25 cellular contexts compared by ENCODE assay signal in genomic region chr20:6780414-6780813, GRCh38. TPM values are rescaled to one million over a fixed set of nuclear protein-coding genes. Genes with fewer than 3 reads are reported as not detected.
A peak's percentile ranks its signal among the peaks of the same experiment; 100 is the strongest.
DNase-seq lines count a peak whose midpoint lies in the region; ATAC-seq and TF ChIP-seq lines count a peak whose summit lies in the region.
"Had no signal": no experiment of that assay in that cellular context is flagged by ENCODE, and none has a peak within 500 bp of the region (broad histone marks: within the 10 kb centered on the region; RNA-seq: fewer than 3 reads in every experiment).

No MANE protein-coding gene starts in this region.

- no peak overlapping the region for H3K4me3 ChIP-seq in vagina
- H3K4me3 ChIP-seq: right atrium auricular region, SJCRH30, stomach had no signal

- H3K27me3 ChIP-seq in vagina: no peaks in the 10 kb centered on the region
- H3K27me3 ChIP-seq: right atrium auricular region, SJCRH30, stomach had no signal

- no peak for TF ChIP-seq CTCF in vagina (IDR thresholded peaks at IDR 0.05)

- H3K9me3 ChIP-seq in vagina: no peaks in the 10 kb centered on the region
- H3K9me3 ChIP-seq: right atrium auricular region, SJCRH30, stomach had no signal

- H3K36me3 ChIP-seq in vagina: peaks cover 0 to 6% of the 10 kb centered on the region in 2 donors
- H3K36me3 ChIP-seq: SJCRH30 had no signal

- DNase-seq in NCI-H748 (lab: John Stamatoyannopoulos, UW; ENCODE audit: unreplicated experiment): peak; percentile 36
- DNase-seq in NCI-H748 treated with DMSO at 0.1 percent for 48 hours (lab: John Stamatoyannopoulos, UW): no peak
- peak; percentile 82 for DNase-seq in NCI-H1694 treated with DMSO at 0.1 percent for 48 hours (lab: John Stamatoyannopoulos, UW)
- DNase-seq in NCI-H524 (lab: John Stamatoyannopoulos, UW): peak; percentile 82 to 94
- peak; percentile 29 for DNase-seq in iris pigment epithelial cell (ENCODE audit: low read depth)
- no peak for DNase-seq in vagina (ENCODE audit: extremely low spot score in 2 of 2)
- no peak for DNase-seq in GM19238 (ENCODE audit: insufficient read length, low spot score)
- DNase-seq: activated CD4-positive, alpha-beta T cell treated with anti-CD3 and anti-CD28 coated beads for 36 hours; activated CD8-positive, alpha-beta memory T cell treated with anti-CD3 and anti-CD28 coated beads, Interleukin-2, amount 50 U/mL, for 48 hours; activated CD8-positive, alpha-beta T cell treated with anti-CD3 and anti-CD28 coated beads for 36 hours; activated naive CD4-positive, alpha-beta T cell treated with Interleukin-2 at 50 U/mL for 16 hours; Calu3; endodermal cell; MV-4-11; naive B cell; NCI-H2107; NCI-H774; SJCRH30; stimulated activated CD4-positive, alpha-beta T cell treated with anti-CD3 and anti-CD28 coated beads, Interleukin-2, amount 100 ng/mL, for 48 hours; stomach; T1000 had no signal

- H3K27ac ChIP-seq in vagina: no peak overlapping the region
- H3K27ac ChIP-seq: right atrium auricular region, SJCRH30, stomach, VCaP had no signal

- ATAC-seq in HG02759 (IDR thresholded peaks at IDR 0.05; ENCODE audit: unreplicated experiment): no peak
- ATAC-seq: activated CD4-positive, alpha-beta T cell treated with anti-CD3 and anti-CD28 coated beads for 36 hours; activated CD8-positive, alpha-beta T cell treated with anti-CD3 and anti-CD28 coated beads for 36 hours; HCT116 had no signal

- TF ChIP-seq POLR2A in vagina (IDR thresholded peaks at IDR 0.05): no peak

- H3K4me1 ChIP-seq in vagina: no peaks in the 10 kb centered on the region
- H3K4me1 ChIP-seq: right atrium auricular region, SJCRH30 had no signal

- intact Hi-C loops in vagina (cut with DNase I): no loop called here

RNA-seq across cellular contexts. Expression of gene BMP2, which starts 12.9 kb away (rescaled TPM):
- 8.6 TPM for total RNA-seq in vagina
- total RNA-seq: activated CD4-positive, alpha-beta T cell treated with anti-CD3 and anti-CD28 coated beads for 36 hours; activated CD8-positive, alpha-beta T cell treated with anti-CD3 and anti-CD28 coated beads for 36 hours; SJCRH30 had no signal

Comparison
In these comparisons a context has a peak if more than half of its experiments do, and no peak if none do; other contexts are left out.
1. DNase-seq: peak in NCI-H748 (single experiment), NCI-H1694 treated with DMSO at 0.1 percent for 48 hours (single experiment), NCI-H524 (2 of 2) and iris pigment epithelial cell (single experiment); none in NCI-H748 treated with DMSO at 0.1 percent for 48 hours (single experiment), vagina (0 of 2) and GM19238 (single experiment).